ENCODE assay signal across 17 cellular contexts in the genomic region with DNA sequence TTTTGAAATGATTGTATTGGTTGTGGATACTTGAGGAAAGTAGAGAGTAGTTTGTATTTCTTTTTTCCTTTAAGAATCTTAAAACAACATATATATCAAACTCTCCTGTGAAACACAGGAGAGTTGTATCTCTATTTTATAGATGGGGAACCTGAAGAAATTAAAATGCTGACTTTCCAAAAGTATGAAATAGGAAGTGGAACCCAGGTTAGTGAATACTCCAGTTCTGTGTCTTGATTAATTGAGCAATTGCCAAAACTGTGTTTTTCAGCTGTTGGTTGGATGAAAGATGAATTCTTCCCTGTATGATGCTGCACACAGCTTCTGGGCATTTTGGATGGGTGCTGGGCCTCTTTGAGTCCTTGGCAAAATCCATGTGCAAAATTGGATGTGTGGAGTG.
"Had no signal": no experiment of that assay in that cellular context is flagged by ENCODE, and none has a peak within 500 bp of the region (broad histone marks: within the 10 kb centered on the region; RNA-seq: fewer than 3 reads in every experiment).

No MANE protein-coding gene starts in this region.

- H3K36me3 Mint-ChIP-seq: immature natural killer cell had no signal

- H3K9me3 ChIP-seq: suprapubic skin had no signal

- H3K4me3 ChIP-seq: heart left ventricle, skin epidermis, suprapubic skin had no signal

- DNase-seq: activated CD4-positive, alpha-beta T cell treated with anti-CD3 and anti-CD28 coated beads, Interleukin-2, amount 50 U/mL, for 4 hours; activated CD8-positive, alpha-beta memory T cell treated with anti-CD3 and anti-CD28 coated beads, Interleukin-2, amount 10 ng/mL, durations not matched to agents 7 days and 5 days; activated T-cell treated with anti-CD3 and anti-CD28 coated beads, Interleukin-2, amount 50 U/mL, for 48 hours; heart left ventricle; immature natural killer cell; mesendoderm; nephron progenitor cell; occipital lobe; stimulated activated CD4-positive, alpha-beta T cell treated with anti-CD3 and anti-CD28 coated beads, Interleukin-15, amount 100 ng/mL, for 24 hours; stimulated activated CD4-positive, alpha-beta T cell treated with anti-CD3 and anti-CD28 coated beads, Interleukin-4, amount 100 ng/mL, for 1 hour; T-cell; T1000 had no signal

- H3K36me3 ChIP-seq: heart left ventricle, suprapubic skin had no signal

- H3K27me3 ChIP-seq: heart left ventricle, suprapubic skin had no signal

- H3K27ac Mint-ChIP-seq: activated CD8-positive, alpha-beta memory T cell treated with anti-CD3 and anti-CD28 coated beads, Interleukin-2, amount 10 ng/mL, durations not matched to agents 7 days and 5 days; nephron progenitor cell; type B pancreatic cell had no signal

- H3K27ac ChIP-seq: epithelial cell of prostate, heart left ventricle, skin epidermis, suprapubic skin had no signal

- H3K27me3 Mint-ChIP-seq: activated CD8-positive, alpha-beta memory T cell treated with anti-CD3 and anti-CD28 coated beads, Interleukin-2, amount 10 ng/mL, durations not matched to agents 7 days and 5 days; stimulated activated naive CD8-positive, alpha-beta T cell treated with anti-CD3 and anti-CD28 coated beads, Interleukin-15, Interleukin-2, amounts not matched to agents 100 ng/mL and 50 ng/mL, for 24 hours; T-cell; type B pancreatic cell had no signal

- ATAC-seq: activated CD8-positive, alpha-beta memory T cell treated with anti-CD3 and anti-CD28 coated beads, Interleukin-2, amount 10 ng/mL, durations not matched to agents 7 days and 5 days; heart left ventricle had no signal

- H3K4me3 Mint-ChIP-seq: activated CD8-positive, alpha-beta memory T cell treated with anti-CD3 and anti-CD28 coated beads, Interleukin-2, amount 10 ng/mL, durations not matched to agents 7 days and 5 days; immature natural killer cell; nephron progenitor cell; stimulated activated naive CD8-positive, alpha-beta T cell treated with anti-CD3 and anti-CD28 coated beads, Interleukin-15, Interleukin-2, amounts not matched to agents 100 ng/mL and 50 ng/mL, for 24 hours; type B pancreatic cell had no signal

- H3K9me3 Mint-ChIP-seq: immature natural killer cell; stimulated activated naive CD8-positive, alpha-beta T cell treated with anti-CD3 and anti-CD28 coated beads, Interleukin-15, Interleukin-2, amounts not matched to agents 100 ng/mL and 50 ng/mL, for 24 hours; T-cell had no signal
